1 cellular context compared by ENCODE assay signal in genomic region chrX:154411322-154411980, GRCh38.
A peak's percentile ranks its signal among the peaks of the same experiment; 100 is the strongest.
TF ChIP-seq lines count a peak whose summit lies in the region.

TAFAZZIN (plus strand) TSS chrX:154411539; CDS start chrX:154411844, 305 bp downstream.

TF ChIP-seq in HepG2, 621 proteins besides CTCF, POLR2A, EP300 and RAD21 (continued from another document):
- TF ChIP-seq THAP9 (CRISPR knock-in tag; IDR thresholded peaks at IDR 0.05; ENCODE audit: borderline replicate concordance) = 0 out of 2 replicates have a peak, but pooled peaks have one; percentile 40
- TF ChIP-seq ZNF18 (CRISPR knock-in tag; IDR thresholded peaks at IDR 0.05; ENCODE audit: insufficient replicate concordance) = no peak
- TF ChIP-seq HHEX (CRISPR knock-in tag; IDR thresholded peaks at IDR 0.05) = no peak
- TF ChIP-seq FOXK1 (CRISPR knock-in tag; IDR thresholded peaks at IDR 0.05; ENCODE audit: borderline replicate concordance, low read depth) = no peak
